8 cellular contexts compared by ENCODE assay signal in the genomic region with DNA sequence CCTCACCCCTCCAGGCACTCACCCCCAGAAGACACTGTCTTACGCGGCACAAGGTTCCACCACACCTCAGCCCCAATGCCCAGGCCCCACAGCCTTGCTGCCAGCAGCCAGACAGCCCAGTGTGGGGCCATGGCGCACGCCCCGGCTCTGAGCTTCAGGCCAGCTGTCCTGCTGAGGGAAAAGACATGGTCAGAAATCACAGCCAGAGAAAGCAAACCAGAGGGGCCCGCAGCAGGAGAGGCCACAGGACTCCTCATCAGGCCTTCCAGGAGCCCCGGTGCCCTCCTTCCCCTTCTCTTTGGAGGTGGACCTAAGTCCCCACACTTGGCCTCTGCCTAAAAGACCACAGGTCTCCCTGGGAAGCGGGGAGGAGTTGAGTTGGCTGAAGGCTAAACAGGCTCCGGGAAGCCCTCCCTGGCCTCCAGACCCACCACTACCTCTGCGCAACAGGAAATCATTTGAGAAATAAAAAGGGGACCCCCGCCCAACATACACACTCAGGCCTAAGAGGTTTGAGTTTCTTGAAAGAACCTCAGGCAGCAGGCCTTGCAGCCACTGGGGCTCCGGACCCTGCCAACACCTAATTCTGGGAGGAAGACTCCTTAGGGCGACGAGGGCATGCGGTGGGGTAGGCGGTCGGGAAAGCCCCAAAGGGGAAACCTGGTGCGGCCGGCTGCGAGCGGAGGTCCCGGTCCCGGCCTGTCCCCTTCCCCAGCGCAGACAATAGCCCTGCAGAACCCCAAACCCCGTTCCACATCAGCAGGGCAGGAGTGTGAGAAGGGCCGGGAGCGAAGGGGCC. TPM values are rescaled to one million over a fixed set of nuclear protein-coding genes. Genes with fewer than 3 reads are reported as not detected.
DNase-seq lines count a peak whose midpoint lies in the region; ATAC-seq and TF ChIP-seq lines count a peak whose summit lies in the region.

No MANE protein-coding gene starts in this region.

- CTCF ChIA-PET in AG04450 (lab: Charles Lee), result interaction anchor here (0.6 to 3.4 kb wide), 23 partner anchors 10 to 277 kb away, joined by 3 to 60 read pairs (median 3); a partner anchor contains a TSS

- no peaks in the 10 kb centered on the region for H3K27me3 Mint-ChIP-seq in T-helper 17 cell
- H3K27me3 Mint-ChIP-seq in osteocyte (ENCODE audit: unreplicated experiment), result no peaks in the 10 kb centered on the region

- H3K9me3 Mint-ChIP-seq in osteocyte (ENCODE audit: unreplicated experiment), result no peaks in the 10 kb centered on the region

- POLR2A ChIA-PET in AG04450 (lab: Yijun Ruan, JAX), result interaction anchor here (0.5 to 2.9 kb wide), 8 partner anchors 8 to 245 kb away, joined by 3 to 42 read pairs (median 4); a partner anchor contains a TSS

- H3K4me1 Mint-ChIP-seq in T-helper 17 cell (peaks cover 26% of the 10 kb centered on the region), osteocyte (ENCODE audit: unreplicated experiment) (peaks cover 25% of the 10 kb centered on the region)

- H3K36me3 Mint-ChIP-seq in T-helper 17 cell (ENCODE audit: low read depth) (no peaks in the 10 kb centered on the region), osteocyte (ENCODE audit: unreplicated experiment) (peaks cover 14% of the 10 kb centered on the region)

- TF ChIP-seq CTCF in AG04450 (IDR thresholded peaks at IDR 0.05; ENCODE audit: low read depth, low read length) (no peak), osteocyte (IDR thresholded peaks at IDR 0.05) (no peak)

- no peaks in the 10 kb centered on the region for H3K27me3 ChIP-seq in AG04450 (ENCODE audit: control insufficient read depth, insufficient read depth, low read length)

- ATAC-seq in GM21528 (IDR thresholded peaks at IDR 0.05; ENCODE audit: low FRiP score, unreplicated experiment) (peak; percentile 2), T-helper 17 cell (peak; percentile 27), GM18873 (IDR thresholded peaks at IDR 0.05; ENCODE audit: low FRiP score, unreplicated experiment) (no peak)

- H3K27ac Mint-ChIP-seq in T-helper 17 cell (peak overlapping the region; percentile 37), osteocyte (ENCODE audit: unreplicated experiment) (peak overlapping the region; percentile 90)

- H3K4me3 Mint-ChIP-seq in T-helper 17 cell (peak overlapping the region; percentile 90), osteocyte (ENCODE audit: unreplicated experiment) (peak overlapping the region; percentile 86)

- H3K27ac ChIP-seq in AG04450 (ENCODE audit: low read depth, low read length) (peak overlapping the region; percentile 87), epithelial cell of prostate (peak overlapping the region; percentile 75)

- DNase-seq in AG04450 (ENCODE audit: low read depth, low spot score) (no peak), T-helper 17 cell (peak in 2 of 3 donors; percentile 32), epithelial cell of prostate (ENCODE audit: low read depth, low spot score) (no peak), osteocyte (ENCODE audit: extremely low spot score, unreplicated experiment) (no peak), NCI-H510A (lab: John Stamatoyannopoulos, UW) (no peak), NCI-H1436 treated with DMSO at 0.1 percent for 48 hours (lab: John Stamatoyannopoulos, UW) (no peak)

- peak overlapping the region; percentile 85 for H3K4me3 ChIP-seq in AG04450 (ENCODE audit: low read depth, low read length)

- no peaks in the 10 kb centered on the region; the same call in 1 of the 2 replicates for H3K9me3 ChIP-seq in AG04450 (ENCODE audit: control insufficient read depth, insufficient read depth, low read length)
- no peaks in the 10 kb centered on the region for H3K9me3 ChIP-seq in T-helper 17 cell (ENCODE audit: control insufficient read depth, low read length, poor library complexity, severe bottlenecking)

RNA-seq across cellular contexts. Expression of a gene that starts 1.9 kb away (rescaled TPM):
- polyA plus RNA-seq in AG04450 (2011; rRNA removed), result 16.8 and 21.4 TPM in 2 replicates
- 36.1 and 51.0 TPM in 2 replicates for polyA minus RNA-seq in AG04450 (2011; rRNA and poly(A)+ RNA removed)
- total RNA-seq in T-helper 17 cell (10 to 100 TPM; 25.5 to 30.9 TPM), osteocyte (33.8 and 39.1 TPM in 2 replicates)

RNA-seq across cellular contexts. Expression of a gene that starts 10.1 kb away (rescaled TPM):
- polyA plus RNA-seq in AG04450 (2011; rRNA removed), result 3.8 and 6.7 TPM in 2 replicates
- 2.2 and 3.6 TPM in 2 replicates for polyA minus RNA-seq in AG04450 (2011; rRNA and poly(A)+ RNA removed)
- 10 to 100 TPM; 16.8 to 18.6 TPM for total RNA-seq in T-helper 17 cell
- total RNA-seq in osteocyte, result 10.5 and 12.4 TPM in 2 replicates

RNA-seq across cellular contexts. Expression of a gene that starts 24.1 kb away (rescaled TPM):
- 0.46 and 0.81 TPM in 2 replicates for polyA plus RNA-seq in AG04450 (2011; rRNA removed)
- polyA minus RNA-seq in AG04450 (2011; rRNA and poly(A)+ RNA removed), result 0.74 and 2.0 TPM in 2 replicates
- total RNA-seq in T-helper 17 cell (10 to 100 TPM in 1 of 2 donors, 1 to 10 TPM in 1; 7.6 to 11.2 TPM), osteocyte (4.4 and 5.7 TPM in 2 replicates)

RNA-seq across cellular contexts. Expression of a gene that starts 51.9 kb away (rescaled TPM):
- polyA plus RNA-seq in AG04450 (2011; rRNA removed), result 5.1 and 7.1 TPM in 2 replicates
- 12.1 and 26.8 TPM in 2 replicates for polyA minus RNA-seq in AG04450 (2011; rRNA and poly(A)+ RNA removed)
- total RNA-seq in T-helper 17 cell, result 10 to 100 TPM; 30.8 to 39.5 TPM
- total RNA-seq in osteocyte, result 20.9 and 22.4 TPM in 2 replicates

Comparison
In these comparisons a context has a peak if more than half of its experiments do, and no peak if none do; other contexts are left out.
1. DNase-seq: peak in T-helper 17 cell (2 of 3); none in AG04450 (single experiment), epithelial cell of prostate (single experiment), osteocyte (single experiment), NCI-H510A (single experiment) and NCI-H1436 treated with DMSO at 0.1 percent for 48 hours (single experiment).